1 cellular context compared by ENCODE assay signal in the genomic region with DNA sequence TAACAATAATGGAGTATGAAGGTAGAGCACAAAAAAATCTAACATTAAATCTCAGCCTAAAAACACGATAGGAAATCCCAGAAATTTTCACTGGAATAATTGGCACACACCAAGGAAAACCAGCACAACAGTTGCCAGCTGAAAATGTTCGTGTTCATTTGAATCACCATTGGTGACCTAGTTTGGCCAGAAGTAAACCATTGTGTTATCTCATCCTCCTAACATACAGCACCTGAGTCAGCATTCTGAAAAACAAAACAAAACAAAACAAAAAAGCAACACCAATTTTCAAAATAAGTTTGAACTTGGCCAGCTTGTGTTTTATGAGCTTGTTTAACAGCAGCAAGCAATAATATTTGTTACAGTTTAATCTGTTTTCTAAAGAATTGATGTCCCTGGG.
TF ChIP-seq lines count a peak whose summit lies in the region.

No MANE protein-coding gene starts in this region.

TF ChIP-seq in K562, 482 proteins besides CTCF, POLR2A, EP300 and RAD21 (continued from another document):
- TF ChIP-seq ZNF316 (IDR thresholded peaks at IDR 0.05): peak; percentile 58
- no peak for TF ChIP-seq HCFC1 (IDR thresholded peaks at IDR 0.05; ENCODE audit: low read depth, low read length)
- peak; percentile 46; the same call in 1 of the 2 replicates for TF ChIP-seq C11orf30 (IDR thresholded peaks at IDR 0.05; ENCODE audit: low read depth)
- 0 out of 2 replicates have a peak, but pooled peaks have one; percentile 32 for TF ChIP-seq MAFG (tag; conservative IDR thresholded peaks at IDR 0.05)
- TF ChIP-seq, protein P1, sequence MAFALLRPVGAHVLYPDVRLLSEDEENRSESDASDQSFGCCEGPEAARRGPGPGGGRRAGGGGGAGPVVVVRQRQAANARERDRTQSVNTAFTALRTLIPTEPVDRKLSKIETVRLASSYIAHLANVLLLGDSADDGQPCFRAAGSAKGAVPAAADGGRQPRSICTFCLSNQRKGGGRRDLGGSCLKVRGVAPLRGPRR (CRISPR knock-in tag; IDR thresholded peaks at IDR 0.05): no peak
- TF ChIP-seq, protein P2, sequence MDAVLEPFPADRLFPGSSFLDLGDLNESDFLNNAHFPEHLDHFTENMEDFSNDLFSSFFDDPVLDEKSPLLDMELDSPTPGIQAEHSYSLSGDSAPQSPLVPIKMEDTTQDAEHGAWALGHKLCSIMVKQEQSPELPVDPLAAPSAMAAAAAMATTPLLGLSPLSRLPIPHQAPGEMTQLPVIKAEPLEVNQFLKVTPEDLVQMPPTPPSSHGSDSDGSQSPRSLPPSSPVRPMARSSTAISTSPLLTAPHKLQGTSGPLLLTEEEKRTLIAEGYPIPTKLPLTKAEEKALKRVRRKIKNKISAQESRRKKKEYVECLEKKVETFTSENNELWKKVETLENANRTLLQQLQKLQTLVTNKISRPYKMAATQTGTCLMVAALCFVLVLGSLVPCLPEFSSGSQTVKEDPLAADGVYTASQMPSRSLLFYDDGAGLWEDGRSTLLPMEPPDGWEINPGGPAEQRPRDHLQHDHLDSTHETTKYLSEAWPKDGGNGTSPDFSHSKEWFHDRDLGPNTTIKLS (IDR thresholded peaks at IDR 0.05; ENCODE audit: borderline replicate concordance, low read depth): no peak
